ENCODE assay signal across 9 cellular contexts in genomic region chr14:77377502-77377844, GRCh38. TPM values are rescaled to one million over a fixed set of nuclear protein-coding genes. Genes with fewer than 3 reads are reported as not detected.
A peak's percentile ranks its signal among the peaks of the same experiment; 100 is the strongest.
DNase-seq lines count a peak whose midpoint lies in the region; ATAC-seq, FAIRE-seq and TF ChIP-seq lines count a peak whose summit lies in the region.
"Had no signal": no experiment of that assay in that cellular context is flagged by ENCODE, and none has a peak within 500 bp of the region (broad histone marks: within the 10 kb centered on the region; RNA-seq: fewer than 3 reads in every experiment).

No MANE protein-coding gene starts in this region.

- no peaks in the 10 kb centered on the region for H3K27me3 Mint-ChIP-seq in CD4-positive, CD25-positive, alpha-beta regulatory T cell
- no peaks in the 10 kb centered on the region for H3K27me3 Mint-ChIP-seq in neural progenitor cell (ENCODE audit: insufficient read depth, low read depth)
- H3K27me3 Mint-ChIP-seq in activated CD4-positive, alpha-beta memory T cell treated with anti-CD3 and anti-CD28 coated beads, Interleukin-2, amount 10 ng/mL, durations not matched to agents 7 days and 5 days, result no peaks in the 10 kb centered on the region

- no peak for TF ChIP-seq POLR2A in endothelial cell of umbilical vein (IDR thresholded peaks at IDR 0.05; ENCODE audit: low read depth, low read length)

- H3K9me2 ChIP-seq in Karpas-422 (replicated peaks; ENCODE audit: insufficient read depth, low read length), result no peaks in the 10 kb centered on the region

- no peak for FAIRE-seq in endothelial cell of umbilical vein (lab: Jason Lieb, UNC)

- H3K79me2 ChIP-seq in Karpas-422 (ENCODE audit: low read length) (peaks cover 38% of the 10 kb centered on the region), endothelial cell of umbilical vein (ENCODE audit: control insufficient read depth, insufficient read depth, low read length) (peaks cover 9% of the 10 kb centered on the region), neural progenitor cell (ENCODE audit: low read depth) (peaks cover 25% of the 10 kb centered on the region)

- no peak for ATAC-seq in CD4-positive, CD25-positive, alpha-beta regulatory T cell (ENCODE audit: low read depth in 2 of 2)
- no peak for ATAC-seq in HG02763 (IDR thresholded peaks at IDR 0.05; ENCODE audit: unreplicated experiment)

- H3K9me1 ChIP-seq in endothelial cell of umbilical vein (replicated peaks; ENCODE audit: control insufficient read depth, extremely low read depth, insufficient read depth, low read length), result no peaks in the 10 kb centered on the region

- POLR2A ChIA-PET in endothelial cell of umbilical vein (lab: Charles Lee), result interaction anchor here (0.6 to 1.5 kb wide), 3 partner anchors 57 to 263 kb away, joined by 3 to 8 read pairs (median 4); partner anchors contain the start of genes GSTZ1 and POMT2
- POLR2A ChIA-PET in activated CD4-positive, alpha-beta memory T cell treated with anti-CD3 and anti-CD28 coated beads, Interleukin-2, amount 10 ng/mL, durations not matched to agents 7 days and 5 days (lab: Charles Lee), result interaction anchor here (0.7 to 4.3 kb wide), 11 partner anchors 10 to 257 kb away, joined by 3 to 39 read pairs (median 5); partner anchors contain the start of genes AHSA1, GSTZ1, POMT2 and VIPAS39

- H4K20me1 ChIP-seq in Karpas-422 (ENCODE audit: insufficient read depth, low read depth, low read length) (no peaks in the 10 kb centered on the region), endothelial cell of umbilical vein (replicated peaks; ENCODE audit: control insufficient read depth, extremely low read depth, insufficient read depth, low read length) (no peaks in the 10 kb centered on the region), neural progenitor cell (ENCODE audit: low read depth) (no peaks in the 10 kb centered on the region)

- BruUV-seq in endothelial cell of umbilical vein (replicated peaks; lab: Mats Ljungman, UMichigan), result no TSS peak

- H3K4me1 ChIP-seq in CD4-positive, CD25-positive, alpha-beta regulatory T cell (ENCODE audit: control insufficient read depth, insufficient read depth, low read length, poor library complexity, severe bottlenecking), result peaks cover 10% of the 10 kb centered on the region
- H3K4me1 ChIP-seq in Karpas-422 (ENCODE audit: low read length) (peaks cover 41% of the 10 kb centered on the region), endothelial cell of umbilical vein (ENCODE audit: control insufficient read depth, extremely low read depth, insufficient read depth, low read length) (peaks cover 15% of the 10 kb centered on the region), neural progenitor cell (peaks cover 24% of the 10 kb centered on the region)

- intact Hi-C loops in endothelial cell of umbilical vein (cut with micrococcal nuclease), result loop anchor here (1.0 kb wide), 2 partner anchors 57 to 80 kb away; partner anchors contain the start of genes POMT2 and VIPAS39

- dilution Hi-C loops in endothelial cell of umbilical vein (cut with MboI; ENCODE audit: extremely low pct_ligation_motif_present, low sequenced_read_pairs), result no loop called here

- CTCF ChIA-PET in endothelial cell of umbilical vein (lab: Charles Lee), result interaction anchor here (0.7 to 1.9 kb wide), 11 partner anchors 13 to 589 kb away, joined by 3 to 15 read pairs (median 3); partner anchors contain the start of genes GSTZ1 and POMT2
- CTCF ChIA-PET in activated CD4-positive, alpha-beta memory T cell treated with anti-CD3 and anti-CD28 coated beads, Interleukin-2, amount 10 ng/mL, durations not matched to agents 7 days and 5 days (lab: Charles Lee), result interaction anchor here (1.0 to 2.9 kb wide), 8 partner anchors 24 to 253 kb away, joined by 3 to 17 read pairs (median 6); partner anchors contain the start of genes AHSA1, GSTZ1, POMT2 and VIPAS39

- H3K9me3 ChIP-seq in CD4-positive, CD25-positive, alpha-beta regulatory T cell (ENCODE audit: control insufficient read depth in 2 of 2, low read length in 2 of 2), result no peaks in the 10 kb centered on the region
- H3K9me3 ChIP-seq in Karpas-422 (ENCODE audit: low read length) (no peaks in the 10 kb centered on the region), endothelial cell of umbilical vein (replicated peaks; ENCODE audit: control insufficient read depth, insufficient read depth, low read length) (no peaks in the 10 kb centered on the region), neural progenitor cell (ENCODE audit: low read depth) (no peaks in the 10 kb centered on the region)

- no peak overlapping the region for H3K27ac Mint-ChIP-seq in CD4-positive, CD25-positive, alpha-beta regulatory T cell
- H3K27ac Mint-ChIP-seq in neural progenitor cell, result no peak overlapping the region
- H3K27ac Mint-ChIP-seq in activated CD4-positive, alpha-beta memory T cell treated with anti-CD3 and anti-CD28 coated beads, Interleukin-2, amount 10 ng/mL, durations not matched to agents 7 days and 5 days, result no peak overlapping the region
- H3K27ac Mint-ChIP-seq: natural killer cell had no signal

- H3F3A ChIP-seq in neural progenitor cell (ENCODE audit: low read depth), result peaks cover 7% of the 10 kb centered on the region

- H3K27me3 ChIP-seq in CD4-positive, CD25-positive, alpha-beta regulatory T cell (ENCODE audit: control insufficient read depth, insufficient read depth, low read length), result no peaks in the 10 kb centered on the region
- H3K27me3 ChIP-seq in Karpas-422 (ENCODE audit: low read length) (no peaks in the 10 kb centered on the region), endothelial cell of umbilical vein (ENCODE audit: control insufficient read depth in 2 of 2, insufficient read depth in 2 of 2, low read length in 2 of 2) (no peaks in the 10 kb centered on the region), neural progenitor cell (no peaks in the 10 kb centered on the region)

- H3K9me3 Mint-ChIP-seq in CD4-positive, CD25-positive, alpha-beta regulatory T cell, result no peaks in the 10 kb centered on the region
- no peaks in the 10 kb centered on the region for H3K9me3 Mint-ChIP-seq in neural progenitor cell
- no peaks in the 10 kb centered on the region for H3K9me3 Mint-ChIP-seq in activated CD4-positive, alpha-beta memory T cell treated with anti-CD3 and anti-CD28 coated beads, Interleukin-2, amount 10 ng/mL, durations not matched to agents 7 days and 5 days
- H3K9me3 Mint-ChIP-seq: natural killer cell had no signal

- H3K4me3 Mint-ChIP-seq in CD4-positive, CD25-positive, alpha-beta regulatory T cell, result no peak overlapping the region
- no peak overlapping the region for H3K4me3 Mint-ChIP-seq in neural progenitor cell
- H3K4me3 Mint-ChIP-seq in activated CD4-positive, alpha-beta memory T cell treated with anti-CD3 and anti-CD28 coated beads, Interleukin-2, amount 10 ng/mL, durations not matched to agents 7 days and 5 days, result no peak overlapping the region
- H3K4me3 Mint-ChIP-seq: natural killer cell had no signal

- peaks cover 27 to 39% (median 32%) of the 10 kb centered on the region in 4 donors for H3K4me1 Mint-ChIP-seq in CD4-positive, CD25-positive, alpha-beta regulatory T cell
- H3K4me1 Mint-ChIP-seq in neural progenitor cell, result peaks cover 24% of the 10 kb centered on the region
- H3K4me1 Mint-ChIP-seq in activated CD4-positive, alpha-beta memory T cell treated with anti-CD3 and anti-CD28 coated beads, Interleukin-2, amount 10 ng/mL, durations not matched to agents 7 days and 5 days, result peaks cover 36% of the 10 kb centered on the region

- H3K4me2 ChIP-seq in Karpas-422 (ENCODE audit: low read depth, low read length, poor library complexity, severe bottlenecking) (peak overlapping the region; percentile 89), endothelial cell of umbilical vein (ENCODE audit: insufficient read depth, low read length) (peak overlapping the region; percentile 67), neural progenitor cell (peak overlapping the region; percentile 85)

- TF ChIP-seq CTCF in endothelial cell of umbilical vein (IDR thresholded peaks at IDR 0.05; ENCODE audit: extremely low read depth in 1 of 2, insufficient read depth in 1 of 2, low read depth in 1 of 2, low read length in 2 of 2), result no peak
- no peak for TF ChIP-seq CTCF in neural progenitor cell (IDR thresholded peaks at IDR 0.05)

- no peak for DNase-seq in CD4-positive, CD25-positive, alpha-beta regulatory T cell
- DNase-seq in Karpas-422 (no peak), endothelial cell of umbilical vein (ENCODE audit: low read depth, low spot score) (no peak), neural progenitor cell (ENCODE audit: low spot score) (no peak), occipital lobe (lab: John Stamatoyannopoulos, UW) (no peak), cerebellar nuclear complex (lab: John Stamatoyannopoulos, UW) (no peak)
- no peak for DNase-seq in activated CD4-positive, alpha-beta memory T cell treated with anti-CD3 and anti-CD28 coated beads, Interleukin-2, amount 10 ng/mL, durations not matched to agents 7 days and 5 days

- H3K36me3 Mint-ChIP-seq in CD4-positive, CD25-positive, alpha-beta regulatory T cell, result peaks cover 12% of the 10 kb centered on the region
- peaks cover 17% of the 10 kb centered on the region for H3K36me3 Mint-ChIP-seq in neural progenitor cell
- peaks cover 28% of the 10 kb centered on the region for H3K36me3 Mint-ChIP-seq in activated CD4-positive, alpha-beta memory T cell treated with anti-CD3 and anti-CD28 coated beads, Interleukin-2, amount 10 ng/mL, durations not matched to agents 7 days and 5 days (ENCODE audit: low read depth)
- H3K36me3 Mint-ChIP-seq: natural killer cell had no signal

- H3K36me3 ChIP-seq in CD4-positive, CD25-positive, alpha-beta regulatory T cell (ENCODE audit: control insufficient read depth, insufficient read depth, low read length), result no peaks in the 10 kb centered on the region
- H3K36me3 ChIP-seq in Karpas-422 (ENCODE audit: insufficient read depth, low read length) (peaks cover 10% of the 10 kb centered on the region; the same call in 1 of the 2 replicates), endothelial cell of umbilical vein (ENCODE audit: control insufficient read depth in 2 of 2, extremely low read depth in 1 of 2, insufficient read depth in 2 of 2, low read length in 2 of 2) (no peaks in the 10 kb centered on the region), neural progenitor cell (no peaks in the 10 kb centered on the region)

- H3K9ac ChIP-seq in Karpas-422 (ENCODE audit: low read length) (peak overlapping the region; percentile 88), endothelial cell of umbilical vein (replicated peaks; ENCODE audit: extremely low read depth, insufficient read depth, low read length) (peak overlapping the region; percentile 79), neural progenitor cell (peak overlapping the region; percentile 84)

- H3K27ac ChIP-seq in CD4-positive, CD25-positive, alpha-beta regulatory T cell (ENCODE audit: insufficient read depth, low read length, poor library complexity, severe bottlenecking), result peak overlapping the region; percentile 83
- H3K27ac ChIP-seq in Karpas-422 (ENCODE audit: low read length) (no peak overlapping the region), endothelial cell of umbilical vein (ENCODE audit: insufficient read depth, low read depth, low read length) (no peak overlapping the region), neural progenitor cell (no peak overlapping the region)

- H3K4me3 ChIP-seq in CD4-positive, CD25-positive, alpha-beta regulatory T cell (ENCODE audit: low read depth, low read length), result peak overlapping the region; percentile 90
- H3K4me3 ChIP-seq in Karpas-422 (ENCODE audit: low read length) (peak overlapping the region; percentile 90), endothelial cell of umbilical vein (replicated peaks in 1 of 3; ENCODE audit: insufficient read depth in 1 of 3, low read depth in 1 of 3, low read length in 3 of 3) (peak overlapping the region; percentile 58 to 76 (median 69)), neural progenitor cell (peak overlapping the region; percentile 80)

- peak overlapping the region; percentile 92 for H2AFZ ChIP-seq in Karpas-422 (ENCODE audit: low read length)
- peak overlapping the region; percentile 81 for H2AFZ ChIP-seq in endothelial cell of umbilical vein (ENCODE audit: low read depth, low read length)
- peak overlapping the region; percentile 93 for H2AFZ ChIP-seq in neural progenitor cell (replicated peaks)

RNA-seq across cellular contexts. Expression of gene SAMD15, which starts 0.3 kb away (rescaled TPM):
- total RNA-seq in CD4-positive, CD25-positive, alpha-beta regulatory T cell, result 0.42 TPM
- polyA plus RNA-seq in CD4-positive, CD25-positive, alpha-beta regulatory T cell, result not detected
- total RNA-seq in Karpas-422 (2014; rRNA removed; shearing (Covaris generic); ENCODE audit: low replicate concordance), result 2.2 and 3.3 TPM in 2 replicates
- total RNA-seq in endothelial cell of umbilical vein (0.65 and 1.1 TPM in 2 replicates), neural progenitor cell (ENCODE audit: low replicate concordance) (2.2 and 2.4 TPM in 2 replicates), occipital lobe (8.1 TPM)
- 0.10 and 0.51 TPM in 2 replicates for polyA plus RNA-seq in endothelial cell of umbilical vein
- 0.40 and 0.48 TPM in 2 replicates for polyA plus RNA-seq in endothelial cell of umbilical vein (2011; cell fraction: cytosol; rRNA removed)
- 0.36 and 0.59 TPM in 2 replicates for polyA plus RNA-seq in endothelial cell of umbilical vein (2011; cell fraction: nucleus; rRNA removed)
- 0.40 and 0.63 TPM in 2 replicates for polyA plus RNA-seq in endothelial cell of umbilical vein (2012)
- 0.47 TPM in 1 of 2 replicates, not detected in the other for polyA minus RNA-seq in endothelial cell of umbilical vein
- polyA minus RNA-seq in endothelial cell of umbilical vein (2011; cell fraction: cytosol; rRNA and poly(A)+ RNA removed), result 0.82 TPM
- 0.14 and 0.24 TPM in 2 replicates for polyA minus RNA-seq in endothelial cell of umbilical vein (2011; cell fraction: nucleus; rRNA and poly(A)+ RNA removed)
- under 1 TPM in 1 of 2 experiments, not detected in 1; 0.25 TPM for total RNA-seq in activated CD4-positive, alpha-beta memory T cell treated with anti-CD3 and anti-CD28 coated beads, Interleukin-2, amount 10 ng/mL, durations not matched to agents 7 days and 5 days

RNA-seq across cellular contexts. Expression of gene TMED8, which starts 0.6 kb away (rescaled TPM):
- total RNA-seq in CD4-positive, CD25-positive, alpha-beta regulatory T cell, result 10.5 TPM
- 1 to 10 TPM; 4.3 to 5.0 (median 4.9) TPM for polyA plus RNA-seq in CD4-positive, CD25-positive, alpha-beta regulatory T cell
- 41.3 and 73.8 TPM in 2 replicates for total RNA-seq in Karpas-422 (2014; rRNA removed; shearing (Covaris generic); ENCODE audit: low replicate concordance)
- total RNA-seq in endothelial cell of umbilical vein (12.6 and 13.5 TPM in 2 replicates), neural progenitor cell (ENCODE audit: low replicate concordance) (19.1 and 23.5 TPM in 2 replicates), occipital lobe (27.6 TPM)
- polyA plus RNA-seq in endothelial cell of umbilical vein, result 4.4 and 5.2 TPM in 2 replicates
- 5.0 and 5.1 TPM in 2 replicates for polyA plus RNA-seq in endothelial cell of umbilical vein (2011; cell fraction: cytosol; rRNA removed)
- polyA plus RNA-seq in endothelial cell of umbilical vein (2011; cell fraction: nucleus; rRNA removed), result 6.1 and 7.1 TPM in 2 replicates
- polyA plus RNA-seq in endothelial cell of umbilical vein (2012), result 6.8 and 9.1 TPM in 2 replicates
- polyA minus RNA-seq in endothelial cell of umbilical vein, result 14.6 and 15.8 TPM in 2 replicates
- polyA minus RNA-seq in endothelial cell of umbilical vein (2011; cell fraction: cytosol; rRNA and poly(A)+ RNA removed), result 9.4 TPM
- 5.1 and 7.3 TPM in 2 replicates for polyA minus RNA-seq in endothelial cell of umbilical vein (2011; cell fraction: nucleus; rRNA and poly(A)+ RNA removed)
- total RNA-seq in activated CD4-positive, alpha-beta memory T cell treated with anti-CD3 and anti-CD28 coated beads, Interleukin-2, amount 10 ng/mL, durations not matched to agents 7 days and 5 days, result 10 to 100 TPM; 21.2 to 22.2 TPM

RNA-seq across cellular contexts. Expression of gene NOXRED1, which starts 45.9 kb away (rescaled TPM):
- total RNA-seq in CD4-positive, CD25-positive, alpha-beta regulatory T cell, result 0.39 TPM
- polyA plus RNA-seq in CD4-positive, CD25-positive, alpha-beta regulatory T cell, result under 1 TPM in 2 of 4 donors, not detected in 2; 0.37 to 0.51 TPM
- total RNA-seq in Karpas-422 (2014; rRNA removed; shearing (Covaris generic); ENCODE audit: low replicate concordance), result 0.60 and 0.97 TPM in 2 replicates
- total RNA-seq in endothelial cell of umbilical vein (0.33 and 0.48 TPM in 2 replicates), neural progenitor cell (ENCODE audit: low replicate concordance) (0.07 and 0.40 TPM in 2 replicates), occipital lobe (0.16 TPM)
- 0.03 and 0.15 TPM in 2 replicates for polyA plus RNA-seq in endothelial cell of umbilical vein
- not detected in 2 replicates for polyA plus RNA-seq in endothelial cell of umbilical vein (2011; cell fraction: cytosol; rRNA removed)
- polyA plus RNA-seq in endothelial cell of umbilical vein (2011; cell fraction: nucleus; rRNA removed), result 0.39 and 0.42 TPM in 2 replicates
- polyA plus RNA-seq in endothelial cell of umbilical vein (2012), result 0.10 and 0.17 TPM in 2 replicates
- polyA minus RNA-seq in endothelial cell of umbilical vein, result 0.15 and 0.74 TPM in 2 replicates
- polyA minus RNA-seq in endothelial cell of umbilical vein (2011; cell fraction: cytosol; rRNA and poly(A)+ RNA removed), result not detected
- 0.19 and 0.24 TPM in 2 replicates for polyA minus RNA-seq in endothelial cell of umbilical vein (2011; cell fraction: nucleus; rRNA and poly(A)+ RNA removed)
- under 1 TPM; 0.35 to 0.48 TPM for total RNA-seq in activated CD4-positive, alpha-beta memory T cell treated with anti-CD3 and anti-CD28 coated beads, Interleukin-2, amount 10 ng/mL, durations not matched to agents 7 days and 5 days

RNA-seq across cellular contexts. Expression of gene GSTZ1, which starts 56.6 kb away (rescaled TPM):
- 5.2 TPM for total RNA-seq in CD4-positive, CD25-positive, alpha-beta regulatory T cell
- 10 to 100 TPM in 1 of 4 donors, 1 to 10 TPM in 3; 5.5 to 10.0 (median 9.1) TPM for polyA plus RNA-seq in CD4-positive, CD25-positive, alpha-beta regulatory T cell
- 44.8 and 55.3 TPM in 2 replicates for total RNA-seq in Karpas-422 (2014; rRNA removed; shearing (Covaris generic); ENCODE audit: low replicate concordance)
- total RNA-seq in endothelial cell of umbilical vein (16.7 and 20.4 TPM in 2 replicates), neural progenitor cell (ENCODE audit: low replicate concordance) (44.2 and 52.5 TPM in 2 replicates), occipital lobe (6.7 TPM)
- 19.2 and 20.5 TPM in 2 replicates for polyA plus RNA-seq in endothelial cell of umbilical vein
- 23.3 and 24.5 TPM in 2 replicates for polyA plus RNA-seq in endothelial cell of umbilical vein (2011; cell fraction: cytosol; rRNA removed)
- 18.1 and 23.9 TPM in 2 replicates for polyA plus RNA-seq in endothelial cell of umbilical vein (2011; cell fraction: nucleus; rRNA removed)
- polyA plus RNA-seq in endothelial cell of umbilical vein (2012), result 13.9 and 15.7 TPM in 2 replicates
- 10.4 and 15.8 TPM in 2 replicates for polyA minus RNA-seq in endothelial cell of umbilical vein
- 9.2 TPM for polyA minus RNA-seq in endothelial cell of umbilical vein (2011; cell fraction: cytosol; rRNA and poly(A)+ RNA removed)
- 17.9 and 18.2 TPM in 2 replicates for polyA minus RNA-seq in endothelial cell of umbilical vein (2011; cell fraction: nucleus; rRNA and poly(A)+ RNA removed)
- 10 to 100 TPM; 18.1 to 18.4 TPM for total RNA-seq in activated CD4-positive, alpha-beta memory T cell treated with anti-CD3 and anti-CD28 coated beads, Interleukin-2, amount 10 ng/mL, durations not matched to agents 7 days and 5 days

RNA-seq across cellular contexts. Expression of gene POMT2, which starts 56.8 kb away (rescaled TPM):
- total RNA-seq in CD4-positive, CD25-positive, alpha-beta regulatory T cell, result 11.3 TPM
- 1 to 10 TPM in 3 of 4 donors, under 1 TPM in 1; 0.53 to 2.4 (median 1.4) TPM for polyA plus RNA-seq in CD4-positive, CD25-positive, alpha-beta regulatory T cell
- 24.0 and 30.4 TPM in 2 replicates for total RNA-seq in Karpas-422 (2014; rRNA removed; shearing (Covaris generic); ENCODE audit: low replicate concordance)
- total RNA-seq in endothelial cell of umbilical vein (43.2 and 48.2 TPM in 2 replicates), neural progenitor cell (ENCODE audit: low replicate concordance) (6.2 and 14.7 TPM in 2 replicates), occipital lobe (11.5 TPM)
- 19.5 and 22.4 TPM in 2 replicates for polyA plus RNA-seq in endothelial cell of umbilical vein
- 12.8 and 12.9 TPM in 2 replicates for polyA plus RNA-seq in endothelial cell of umbilical vein (2011; cell fraction: cytosol; rRNA removed)
- polyA plus RNA-seq in endothelial cell of umbilical vein (2011; cell fraction: nucleus; rRNA removed), result 78.2 and 83.4 TPM in 2 replicates
- 21.6 and 24.5 TPM in 2 replicates for polyA plus RNA-seq in endothelial cell of umbilical vein (2012)
- 31.2 and 52.8 TPM in 2 replicates for polyA minus RNA-seq in endothelial cell of umbilical vein
- 10.1 TPM for polyA minus RNA-seq in endothelial cell of umbilical vein (2011; cell fraction: cytosol; rRNA and poly(A)+ RNA removed)
- polyA minus RNA-seq in endothelial cell of umbilical vein (2011; cell fraction: nucleus; rRNA and poly(A)+ RNA removed), result 32.2 and 55.2 TPM in 2 replicates
- 10 to 100 TPM; 10.5 to 16.1 TPM for total RNA-seq in activated CD4-positive, alpha-beta memory T cell treated with anti-CD3 and anti-CD28 coated beads, Interleukin-2, amount 10 ng/mL, durations not matched to agents 7 days and 5 days
